ENCODE assay signal across 8 cellular contexts in genomic region chr9:71911908-71912325, GRCh38. TPM values are rescaled to one million over a fixed set of nuclear protein-coding genes. Genes with fewer than 3 reads are reported as not detected.
DNase-seq lines count a peak whose midpoint lies in the region; ATAC-seq and TF ChIP-seq lines count a peak whose summit lies in the region.

No MANE protein-coding gene starts in this region.

- intact Hi-C loops in tibial artery (cut with DNase I; ENCODE audit: low total_unique reads): loop anchor here (10.0 kb wide), 1 partner anchor 97 kb away; no protein-coding TSS in a partner anchor

- H3K27me3 ChIP-seq in tibial artery: no peaks in the 10 kb centered on the region

- DNase-seq in activated T-cell treated with anti-CD3 and anti-CD28 coated beads, Interleukin-2, amount 50 U/mL, for 4 hours: no peak
- DNase-seq in activated T-cell treated with anti-CD3 and anti-CD28 coated beads for 4 hours: no peak
- DNase-seq in astrocyte of the cerebellum (ENCODE audit: low read depth): peak; percentile 41
- DNase-seq in left lobe of liver (ENCODE audit: low spot score): peak; percentile 75
- no peak for DNase-seq in tibial artery
- DNase-seq in NOMO-1 (lab: John Stamatoyannopoulos, UW; ENCODE audit: unreplicated experiment in 2 of 2): no peak
- no peak for DNase-seq in NCI-H1105 (lab: John Stamatoyannopoulos, UW)

- H3K9me3 Mint-ChIP-seq in activated T-cell treated with anti-CD3 and anti-CD28 coated beads, Interleukin-2, amount 50 U/mL, for 4 hours: no peaks in the 10 kb centered on the region

- ATAC-seq in activated T-cell treated with anti-CD3 and anti-CD28 coated beads, Interleukin-2, amount 50 U/mL, for 4 hours: no peak
- peak; percentile 58 for ATAC-seq in left lobe of liver
- no peak for ATAC-seq in HG03135 (IDR thresholded peaks at IDR 0.05; ENCODE audit: unreplicated experiment)

- H3K27ac ChIP-seq in tibial artery: peak overlapping the region; percentile 85 to 94

- TF ChIP-seq CTCF in astrocyte of the cerebellum (IDR thresholded peaks at IDR 0.05; ENCODE audit: low read depth, low read length, missing control alignments) (no peak), tibial artery (IDR thresholded peaks at IDR 0.05) (no peak)

- in situ Hi-C loops in astrocyte of the cerebellum (cut with HindIII; ENCODE audit: low sequenced_read_pairs): loop anchor here (5.0 kb wide), 1 partner anchor 40 kb away; no protein-coding TSS in a partner anchor

- no peaks in the 10 kb centered on the region for H3K27me3 Mint-ChIP-seq in activated T-cell treated with anti-CD3 and anti-CD28 coated beads, Interleukin-2, amount 50 U/mL, for 4 hours (ENCODE audit: low read depth)

- no peaks in the 10 kb centered on the region for H3K9me3 ChIP-seq in tibial artery

- H3K4me3 Mint-ChIP-seq in activated T-cell treated with anti-CD3 and anti-CD28 coated beads, Interleukin-2, amount 50 U/mL, for 4 hours: peak overlapping the region; percentile 100

- H3K4me3 ChIP-seq in astrocyte of the cerebellum (ENCODE audit: low read depth, low read length): peak overlapping the region; percentile 84
- H3K4me3 ChIP-seq in tibial artery: peak overlapping the region; percentile 78 to 95

- H3K36me3 Mint-ChIP-seq in activated T-cell treated with anti-CD3 and anti-CD28 coated beads, Interleukin-2, amount 50 U/mL, for 4 hours (ENCODE audit: insufficient read depth): no peaks in the 10 kb centered on the region

- H3K4me1 Mint-ChIP-seq in activated T-cell treated with anti-CD3 and anti-CD28 coated beads, Interleukin-2, amount 50 U/mL, for 4 hours (ENCODE audit: low read depth): peaks cover 61% of the 10 kb centered on the region

- H3K36me3 ChIP-seq in tibial artery: no peaks in the 10 kb centered on the region

- peaks cover 0 to 59% (median 22%) of the 10 kb centered on the region in 4 donors for H3K4me1 ChIP-seq in tibial artery

RNA-seq across cellular contexts. Expression of gene C9orf85, which starts 0.5 kb away (rescaled TPM):
- 10 to 100 TPM in 1 of 3 donors, 1 to 10 TPM in 2; 9.0 to 11.4 (median 9.1) TPM for total RNA-seq in activated T-cell treated with anti-CD3 and anti-CD28 coated beads, Interleukin-2, amount 50 U/mL, for 4 hours
- 5.1 TPM for total RNA-seq in left lobe of liver

RNA-seq across cellular contexts. Expression of gene ABHD17B, which starts 0.9 kb away (rescaled TPM):
- total RNA-seq in activated T-cell treated with anti-CD3 and anti-CD28 coated beads, Interleukin-2, amount 50 U/mL, for 4 hours: 10 to 100 TPM; 15.5 to 16.4 (median 15.7) TPM
- total RNA-seq in left lobe of liver: 10.9 TPM

Comparison
In these comparisons a context has a peak if more than half of its experiments do, and no peak if none do; other contexts are left out.
1. DNase-seq: peak in astrocyte of the cerebellum (single experiment) and left lobe of liver (single experiment); none in activated T-cell treated with anti-CD3 and anti-CD28 coated beads, Interleukin-2, amount 50 U/mL, for 4 hours (single experiment), activated T-cell treated with anti-CD3 and anti-CD28 coated beads for 4 hours (single experiment), tibial artery (0 of 2), NOMO-1 (0 of 2) and NCI-H1105 (single experiment).